ENCODE assay signal across 16 cellular contexts in genomic region chr17:45271603-45272002, GRCh38. TPM values are rescaled to one million over a fixed set of nuclear protein-coding genes. Genes with fewer than 3 reads are reported as not detected.
"Had no signal": no experiment of that assay in that cellular context is flagged by ENCODE, and none has a peak within 500 bp of the region (broad histone marks: within the 10 kb centered on the region; RNA-seq: fewer than 3 reads in every experiment).

No MANE protein-coding gene starts in this region.

- H3K9me3 ChIP-seq: SJCRH30, SK-N-SH had no signal

- H3K4me1 Mint-ChIP-seq: activated T-helper 17 cell treated with anti-CD3 and anti-CD28 coated beads, Interleukin-2, amount 50 U/mL, for 72 hours; brain; central memory CD8-positive, alpha-beta T cell had no signal

- H3K27ac Mint-ChIP-seq: activated T-helper 17 cell treated with anti-CD3 and anti-CD28 coated beads, Interleukin-2, amount 50 U/mL, for 72 hours; brain had no signal

- FAIRE-seq: astrocyte, K562 had no signal

- H3K27ac ChIP-seq: SJCRH30 had no signal

- DNase-seq: amygdala; MM.1S; NCI-H1105 treated with DMSO at 0.1 percent for 48 hours; NCI-H1436 treated with DMSO at 0.1 percent for 48 hours; NCI-H187; NK-92 treated with Interleukin-12 subunit alpha and Interleukin-12 subunit beta, amount 100 ng/mL, for 24 hours; Right ventricle myocardium superior; SW 1271 had no signal

- H3K9me3 Mint-ChIP-seq: activated CD4-positive, alpha-beta T cell treated with anti-CD3 and anti-CD28 coated beads, Interleukin-2, amount 10 ng/mL, durations not matched to agents 24 days and 14 days; activated T-helper 17 cell treated with anti-CD3 and anti-CD28 coated beads, Interleukin-2, amount 50 U/mL, for 72 hours; brain; central memory CD8-positive, alpha-beta T cell had no signal

- H3K4me3 Mint-ChIP-seq: activated CD4-positive, alpha-beta T cell treated with anti-CD3 and anti-CD28 coated beads, Interleukin-2, amount 10 ng/mL, durations not matched to agents 24 days and 14 days; activated T-helper 17 cell treated with anti-CD3 and anti-CD28 coated beads, Interleukin-2, amount 50 U/mL, for 72 hours; brain; central memory CD8-positive, alpha-beta T cell had no signal

- H3K4me3 ChIP-seq: K562, SJCRH30 had no signal

- H3K27me3 ChIP-seq: SJCRH30 had no signal

- H3K27me3 Mint-ChIP-seq: activated CD4-positive, alpha-beta T cell treated with anti-CD3 and anti-CD28 coated beads, Interleukin-2, amount 10 ng/mL, durations not matched to agents 24 days and 14 days; activated T-helper 17 cell treated with anti-CD3 and anti-CD28 coated beads, Interleukin-2, amount 50 U/mL, for 72 hours; brain; central memory CD8-positive, alpha-beta T cell had no signal

RNA-seq across cellular contexts. Expression of gene SPATA32, which starts 9.7 kb away (rescaled TPM):
- total RNA-seq: astrocyte, K562, Right ventricle myocardium superior had no signal
- polyA plus RNA-seq: SK-N-SH had no signal
